32 cellular contexts compared by ENCODE assay signal in the genomic region with DNA sequence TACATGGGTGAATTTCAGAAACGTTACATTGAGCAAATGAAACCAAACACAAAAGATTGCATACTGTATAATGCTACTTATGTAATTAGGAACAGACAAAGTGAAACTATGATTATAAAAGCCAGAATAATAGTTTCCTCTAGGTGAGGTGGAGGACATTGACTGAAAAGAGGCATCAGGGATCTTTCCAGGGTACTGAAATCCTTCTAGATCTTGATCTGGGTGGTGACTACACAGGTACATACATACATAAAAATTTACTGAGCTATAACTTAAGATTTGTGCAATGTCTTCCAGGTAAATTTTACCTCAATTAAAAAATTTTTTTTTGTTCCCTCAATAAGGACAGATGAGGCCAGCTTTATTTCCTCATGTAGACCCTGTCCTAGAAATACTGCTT.
"Had no signal": no experiment of that assay in that cellular context is flagged by ENCODE, and none has a peak within 500 bp of the region (broad histone marks: within the 10 kb centered on the region; RNA-seq: fewer than 3 reads in every experiment).

No MANE protein-coding gene starts in this region.

- H3K27ac ChIP-seq: KMS-11, PC-9, RWPE1, SJCRH30, SK-N-MC had no signal

- H3K27me3 ChIP-seq: SJCRH30 had no signal

- H3K9ac ChIP-seq: KMS-11 had no signal

- DNase-seq: Karpas-422, NCI-H1048, NCI-H1092 treated with DMSO at 0.1 percent for 48 hours, NCI-H1105 treated with DMSO at 0.1 percent for 48 hours, NCI-H1417, NCI-H1436, NCI-H146, NCI-H1694, NCI-H187, NCI-H1930, NCI-H2029 treated with DMSO at 0.1 percent for 48 hours, NCI-H2081 treated with DMSO at 0.1 percent for 48 hours, NCI-H2107, NCI-H2171, NCI-H226, NCI-H446 treated with DMSO at 0.1 percent for 48 hours, NCI-H510A, NCI-H524, NCI-H526, NCI-H69, NCI-H748 treated with DMSO at 0.1 percent for 48 hours, NCI-H82, PC-9, SHP77, SIG-M5, SJCRH30 had no signal

- H3K36me3 ChIP-seq: SJCRH30 had no signal

- ATAC-seq: Panc1, Right ventricle myocardium inferior, SK-N-SH treated with all-trans-retinoic acid at 6 μM for 48 hours had no signal

- H3K9me3 ChIP-seq: SJCRH30 had no signal

- H3K4me3 ChIP-seq: PC-9, SJCRH30, SK-N-MC had no signal

- H3K4me2 ChIP-seq: KMS-11, PC-9 had no signal

- H2AFZ ChIP-seq: PC-9 had no signal

- H3K4me1 ChIP-seq: SJCRH30 had no signal
